In genomic region chrY:17366400-17366799, GRCh38 we compare ENCODE assay signal across 25 cellular contexts.
"Had no signal": no experiment of that assay in that cellular context is flagged by ENCODE, and none has a peak within 500 bp of the region (broad histone marks: within the 10 kb centered on the region; RNA-seq: fewer than 3 reads in every experiment).

No MANE protein-coding gene starts in this region.

- H3K79me2 ChIP-seq: parathyroid adenoma had no signal

- DNase-seq: natural killer cell; occipital lobe; ovary; posterior cingulate gyrus; psoas muscle; right cardiac atrium; right lobe of liver; sigmoid colon; small intestine; stimulated activated CD4-positive, alpha-beta T cell treated with anti-CD3 and anti-CD28 coated beads, Interleukin-15, amount 100 ng/mL, for 24 hours; stimulated activated CD4-positive, alpha-beta T cell treated with anti-CD3 and anti-CD28 coated beads, Interleukin-2, amount 100 ng/mL, for 24 hours; stimulated activated CD4-positive, alpha-beta T cell treated with anti-CD3 and anti-CD28 coated beads, Interleukin-2, amount 100 ng/mL, for 48 hours; stimulated activated CD4-positive, alpha-beta T cell treated with anti-CD3 and anti-CD28 coated beads, Interleukin-4, amount 100 ng/mL, for 24 hours; stimulated activated naive B cell treated with anti-CD40 and anti-IgM and Interleukin-4, amounts not matched to agents 10 μg/mL and 1 μg/mL and 100 μg/mL, for 72 hours; stimulated activated naive CD4-positive, alpha-beta T cell treated with Interleukin-2 at 50 U/mL for 16 hours; stomach; thyroid gland; trophoblast cell; upper lobe of left lung had no signal

- H3K9ac ChIP-seq: neural progenitor cell, parathyroid adenoma had no signal

- H3K36me3 ChIP-seq: neural progenitor cell, ovary, right lobe of liver, sigmoid colon, stomach, thoracic aorta, thyroid gland, tibial nerve, upper lobe of left lung, vagina had no signal

- H3K4me3 ChIP-seq: neural progenitor cell, ovary, psoas muscle, right lobe of liver, sigmoid colon, stomach, thoracic aorta, thyroid gland, tibial nerve, upper lobe of left lung, vagina had no signal

- H3K9me3 ChIP-seq: ovary, psoas muscle, right lobe of liver, sigmoid colon, stomach, thoracic aorta, thyroid gland, tibial nerve, upper lobe of left lung, vagina had no signal

- H3K27me3 ChIP-seq: neural progenitor cell, ovary, right lobe of liver, sigmoid colon, stomach, thyroid gland, tibial nerve, upper lobe of left lung, vagina had no signal

- H3K27ac ChIP-seq: neural progenitor cell, ovary, parathyroid adenoma, psoas muscle, right lobe of liver, sigmoid colon, stomach, thoracic aorta, thyroid gland, tibial nerve, upper lobe of left lung, vagina had no signal

- H3K4me1 ChIP-seq: neural progenitor cell, parathyroid adenoma, psoas muscle, right lobe of liver, sigmoid colon, stomach, thyroid gland, tibial nerve, upper lobe of left lung, vagina had no signal

- H3K4me2 ChIP-seq: neural progenitor cell had no signal

- ATAC-seq: natural killer cell; psoas muscle; right cardiac atrium; right lobe of liver; stimulated activated effector memory CD8-positive, alpha-beta T cell treated with anti-CD3 and anti-CD28 coated beads, Interleukin-12 subunit alpha, Interleukin-12 subunit beta, amount 100 ng/mL, for 72 hours; stimulated activated naive B cell treated with anti-CD40 and anti-IgM and Interleukin-4, amounts not matched to agents 10 μg/mL and 1 μg/mL and 100 μg/mL, for 72 hours had no signal

- H2AFZ ChIP-seq: neural progenitor cell, parathyroid adenoma had no signal
